ENCODE assay signal across 8 cellular contexts in the genomic region with DNA sequence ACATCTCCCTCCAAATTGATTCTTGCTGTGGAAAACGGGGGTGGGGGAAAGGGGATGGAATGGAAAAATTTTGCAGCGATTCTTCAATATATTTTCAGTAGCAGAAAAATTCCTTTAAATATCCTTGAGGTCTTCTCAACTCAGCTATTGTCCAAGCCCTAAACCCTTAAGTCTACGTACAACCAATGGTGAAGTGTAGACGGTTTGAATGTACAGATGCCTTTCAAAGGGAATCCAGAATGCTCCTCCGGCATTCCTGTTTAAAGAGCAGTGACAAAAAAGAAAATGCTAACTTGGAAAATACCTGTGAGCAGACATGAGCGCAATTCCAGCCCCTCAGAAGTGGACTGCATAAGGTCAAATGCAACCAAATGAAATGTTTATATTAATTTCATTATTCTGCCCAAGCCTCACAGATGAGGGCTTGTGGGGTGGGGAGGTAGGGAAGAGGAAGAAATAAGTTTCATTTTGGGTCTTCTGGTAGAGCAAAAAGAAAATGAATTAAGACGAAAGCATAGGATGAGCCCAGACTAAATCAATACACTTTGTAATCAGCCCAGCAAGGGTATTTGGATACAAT. TPM values are rescaled to one million over a fixed set of nuclear protein-coding genes. Genes with fewer than 3 reads are reported as not detected.
A peak's percentile ranks its signal among the peaks of the same experiment; 100 is the strongest.
DNase-seq lines count a peak whose midpoint lies in the region; ATAC-seq and TF ChIP-seq lines count a peak whose summit lies in the region.

No MANE protein-coding gene starts in this region.

- H3K27ac ChIP-seq in lung (ENCODE audit: low read depth in 1 of 2, low read length in 1 of 2) (peak overlapping the region; percentile 98 to 99), transverse colon (peak overlapping the region; percentile 97 to 100 (median 98))

- H3K36me3 Mint-ChIP-seq in activated naive CD4-positive, alpha-beta T cell treated with anti-CD3 and anti-CD28 coated beads, Interleukin-2, amount 10 ng/mL, durations not matched to agents 7 days and 5 days = peaks cover 12% of the 10 kb centered on the region

- peak overlapping the region; percentile 93 for H3K4me3 Mint-ChIP-seq in activated naive CD4-positive, alpha-beta T cell treated with anti-CD3 and anti-CD28 coated beads, Interleukin-2, amount 10 ng/mL, durations not matched to agents 7 days and 5 days

- H3K27ac Mint-ChIP-seq in activated naive CD4-positive, alpha-beta T cell treated with anti-CD3 and anti-CD28 coated beads, Interleukin-2, amount 10 ng/mL, durations not matched to agents 7 days and 5 days = peak overlapping the region; percentile 65

- H3K4me3 ChIP-seq in astrocyte of the spinal cord (ENCODE audit: low read depth, low read length) (peak overlapping the region; percentile 95), lung (peak overlapping the region; percentile 92), transverse colon (peak overlapping the region; percentile 66 to 87 (median 70))

- no peak for TF ChIP-seq EP300 in transverse colon (IDR thresholded peaks at IDR 0.05; ENCODE audit: low read depth)

- no peaks in the 10 kb centered on the region for H3K9me3 Mint-ChIP-seq in activated naive CD4-positive, alpha-beta T cell treated with anti-CD3 and anti-CD28 coated beads, Interleukin-2, amount 10 ng/mL, durations not matched to agents 7 days and 5 days

- no peak for TF ChIP-seq POLR2A in transverse colon (IDR thresholded peaks at IDR 0.05)

- H3K4me1 Mint-ChIP-seq in activated naive CD4-positive, alpha-beta T cell treated with anti-CD3 and anti-CD28 coated beads, Interleukin-2, amount 10 ng/mL, durations not matched to agents 7 days and 5 days = peaks cover 49% of the 10 kb centered on the region

- WGBS in lung, 2 donors = 19 to 30% methylated on average over 7 of the region's 7 CpGs
- WGBS in transverse colon (ENCODE audit: low coverage in 1 of 2), 2 donors = 23 to 31% methylated on average over 4 to 7 of the region's 7 CpGs

- H3K27me3 ChIP-seq in lung (ENCODE audit: control insufficient read depth, insufficient read depth) (no peaks in the 10 kb centered on the region), transverse colon (no peaks in the 10 kb centered on the region)

- intact Hi-C loops in transverse colon (cut with DNase I; ENCODE audit: low total_unique reads) = loop anchor here (5.0 to 10.0 kb wide), 4 partner anchors 268 to 1036 kb away; no protein-coding TSS in a partner anchor

- ATAC-seq in lung (ENCODE audit: insufficient read depth, low FRiP score) = no peak

- H3K4me1 ChIP-seq in lung (ENCODE audit: control insufficient read depth in 2 of 2, insufficient read depth in 2 of 2, low read length in 2 of 2) (peaks cover 0 to 4% of the 10 kb centered on the region in 2 donors), transverse colon (peaks cover 17 to 64% (median 37%) of the 10 kb centered on the region in 4 donors)

- H3K36me3 ChIP-seq in lung (ENCODE audit: control insufficient read depth in 2 of 2, insufficient read depth in 2 of 2, low read length in 2 of 2) (no peaks in the 10 kb centered on the region), transverse colon (no peaks in the 10 kb centered on the region)

- CTCF ChIA-PET in activated naive CD4-positive, alpha-beta T cell treated with anti-CD3 and anti-CD28 coated beads, Interleukin-2, amount 10 ng/mL, durations not matched to agents 7 days and 5 days (lab: Charles Lee) = no interaction called here

- DNase-seq in activated naive CD4-positive, alpha-beta T cell treated with anti-CD3 and anti-CD28 coated beads, Interleukin-2, amount 10 ng/mL, durations not matched to agents 7 days and 5 days = no peak
- DNase-seq in activated naive CD4-positive, alpha-beta T cell treated with anti-CD3 and anti-CD28 coated beads, Interleukin-2, amount 50 U/mL, for 16 hours = no peak
- DNase-seq in astrocyte of the spinal cord (ENCODE audit: low read depth, low spot score) (peak; percentile 29), lung (ENCODE audit: low spot score) (peak; percentile 16), transverse colon (no peak), cerebellum (ENCODE audit: low spot score) (no peak), SKM-1 treated with dmso at 0.1 percent for 144 hours (lab: John Stamatoyannopoulos, UW; ENCODE audit: unreplicated experiment) (no peak), D341Med (ENCODE audit: low spot score) (no peak)

- TF ChIP-seq CTCF in astrocyte of the spinal cord (IDR thresholded peaks at IDR 0.05; ENCODE audit: low read depth, low read length) = no peak
- TF ChIP-seq CTCF in lung (IDR thresholded peaks at IDR 0.05; ENCODE audit: control extremely low read depth, extremely low read depth) = no peak
- no peak for TF ChIP-seq CTCF in transverse colon (IDR thresholded peaks at IDR 0.05)

- in situ Hi-C loops in astrocyte of the spinal cord (cut with HindIII; ENCODE audit: low sequenced_read_pairs) = no loop called here
- in situ Hi-C loops in transverse colon (cut with MboI; ENCODE audit: low pct_ligation_motif_present in 1 of 4, low pct_unique_long_range_greater_than_20kb in 1 of 4, low sequenced_read_pairs in 3 of 4) = loop anchor here in 2 of 4 donors (10.0 to 25.0 kb wide), 6 partner anchors 268 to 868 kb away; no protein-coding TSS in a partner anchor

- H3K27me3 Mint-ChIP-seq in activated naive CD4-positive, alpha-beta T cell treated with anti-CD3 and anti-CD28 coated beads, Interleukin-2, amount 10 ng/mL, durations not matched to agents 7 days and 5 days = peaks cover 54% of the 10 kb centered on the region

- H3K9me3 ChIP-seq in lung (ENCODE audit: control insufficient read depth in 2 of 2, insufficient read depth in 1 of 2, low read length in 1 of 2) (no peaks in the 10 kb centered on the region), transverse colon (no peaks in the 10 kb centered on the region)

RNA-seq across cellular contexts. Expression of gene FOXP1, which starts 2.8 kb away (rescaled TPM):
- total RNA-seq in lung (100 to 1,000 TPM; 121 to 287 TPM), transverse colon (100 to 1,000 TPM; 102 to 260 (median 150) TPM), cerebellum (94.3 TPM)
- 10 to 100 TPM; 13.8 to 26.5 TPM for polyA plus RNA-seq in lung

Comparison
In these comparisons a context has a peak if more than half of its experiments do, and no peak if none do; other contexts are left out.
1. DNase-seq: peak in astrocyte of the spinal cord (single experiment) and lung (single experiment); none in activated naive CD4-positive, alpha-beta T cell treated with anti-CD3 and anti-CD28 coated beads, Interleukin-2, amount 10 ng/mL, durations not matched to agents 7 days and 5 days (single experiment), activated naive CD4-positive, alpha-beta T cell treated with anti-CD3 and anti-CD28 coated beads, Interleukin-2, amount 50 U/mL, for 16 hours (single experiment), transverse colon (single experiment), cerebellum (single experiment), SKM-1 treated with dmso at 0.1 percent for 144 hours (single experiment) and D341Med (single experiment).
2. Peak in every context shown above with its lines, with median percentiles within 50 percentile points of each other: H3K4me3 ChIP-seq.